8 cellular contexts compared by ENCODE assay signal in genomic region chr16:56931769-56932587, GRCh38. TPM values are rescaled to one million over a fixed set of nuclear protein-coding genes. Genes with fewer than 3 reads are reported as not detected.
A peak's percentile ranks its signal among the peaks of the same experiment; 100 is the strongest.
DNase-seq lines count a peak whose midpoint lies in the region; ATAC-seq, FAIRE-seq and TF ChIP-seq lines count a peak whose summit lies in the region.

Gene HERPUD1, plus strand, starts transcription at chr16:56932142. Its CDS starts 103 bp downstream, at chr16:56932245.

- FAIRE-seq in HepG2 (lab: Jason Lieb, UNC): peak; percentile 63

- H2AFZ ChIP-seq in HepG2 (ENCODE audit: low read length): no peak within 1 kb of the TSS

- H3K4me2 ChIP-seq in HepG2 (ENCODE audit: low read depth, low read length): peak within 1 kb of the TSS; percentile 94

- in situ Hi-C loops in HepG2 (cut with HindIII; ENCODE audit: extremely low pct_ligation_motif_present, low pct_unique_long_range_greater_than_20kb): no loop called here

- H3K27me3 Mint-ChIP-seq in dendritic cell treated with granulocyte-macrophage colony-stimulating factor and Interleukin-4, amounts not matched to agents 40 ng/mL and 50 ng/mL, for 4 days: no peaks in the 10 kb centered on the region

- peaks cover 44% of the 10 kb centered on the region for H3K36me3 Mint-ChIP-seq in dendritic cell treated with granulocyte-macrophage colony-stimulating factor and Interleukin-4, amounts not matched to agents 40 ng/mL and 50 ng/mL, for 4 days (ENCODE audit: low read depth)

- TF ChIP-seq RAD21 in HepG2 (CRISPR knock-in tag; IDR thresholded peaks at IDR 0.05): peak; percentile 81

- peak within 1 kb of the TSS; percentile 100 for H3K27ac Mint-ChIP-seq in dendritic cell treated with granulocyte-macrophage colony-stimulating factor and Interleukin-4, amounts not matched to agents 40 ng/mL and 50 ng/mL, for 4 days

- H3K4me1 Mint-ChIP-seq in dendritic cell treated with granulocyte-macrophage colony-stimulating factor and Interleukin-4, amounts not matched to agents 40 ng/mL and 50 ng/mL, for 4 days (ENCODE audit: low read depth): peaks cover 27% of the 10 kb centered on the region

- H3K27ac ChIP-seq in C4-2B (peak within 1 kb of the TSS; percentile 96), HepG2 (ENCODE audit: extremely low read length, insufficient read depth, low read length) (peak within 1 kb of the TSS; percentile 80)

- H3K36me3 ChIP-seq in HepG2 (replicated peaks in 1 of 2; ENCODE audit: control insufficient read depth in 1 of 2, insufficient read depth in 2 of 2, low read length in 2 of 2): peaks cover 4 to 30% of the 10 kb centered on the region in 2 experiments

- TF ChIP-seq EP300 in HepG2 (IDR thresholded peaks at IDR 0.05; ENCODE audit: low read depth in 2 of 2, low read length in 2 of 2): peak; percentile 55 to 78; a peak in 2 of 4 replicates
- TF ChIP-seq EP300 in HepG2 (CRISPR knock-in tag; IDR thresholded peaks at IDR 0.05; ENCODE audit: borderline replicate concordance): no peak; the same call in none of the 2 replicates

- WGBS in HepG2 (ENCODE audit: low lambda C conversion rate): 3% methylated on average over 6 of the region's 86 CpGs

- intact Hi-C loops in dendritic cell treated with granulocyte-macrophage colony-stimulating factor and Interleukin-4, amounts not matched to agents 40 ng/mL and 50 ng/mL, for 4 days (cut with micrococcal nuclease): loop anchor here (1.0 to 10.0 kb wide), 3 partner anchors 21 to 197 kb away; partner anchors contain the start of gene NUP93
- intact Hi-C loops in HepG2 (cut with micrococcal nuclease; ENCODE audit: unreplicated experiment): loop anchor here (1.0 to 5.0 kb wide), 3 partner anchors 10 to 120 kb away; no protein-coding TSS in a partner anchor

- peak within 1 kb of the TSS; percentile 95 for H3K9ac ChIP-seq in HepG2 (ENCODE audit: insufficient read depth, low read depth, low read length)

- no peak for TF ChIP-seq CTCF in C4-2B (conservative IDR thresholded peaks at IDR 0.05)
- peak; percentile 34 for TF ChIP-seq CTCF in HepG2 (CRISPR knock-in tag; IDR thresholded peaks at IDR 0.05)

- no TSS peak for BruUV-seq in HepG2 (replicated peaks; lab: Mats Ljungman, UMichigan)

- H3K9me3 Mint-ChIP-seq in dendritic cell treated with granulocyte-macrophage colony-stimulating factor and Interleukin-4, amounts not matched to agents 40 ng/mL and 50 ng/mL, for 4 days: no peaks in the 10 kb centered on the region

- peak; percentile 86 for ATAC-seq in GM19372 (IDR thresholded peaks at IDR 0.05; ENCODE audit: low read depth, unreplicated experiment)
- peak; percentile 64 for ATAC-seq in HG03558 (IDR thresholded peaks at IDR 0.05; ENCODE audit: extremely low read depth, unreplicated experiment)
- peak; percentile 93 for ATAC-seq in HepG2

- CTCF ChIA-PET in HepG2 (lab: Yijun Ruan, JAX; ENCODE audit: low intra/inter-chr PET ratio, low total read pairs): no interaction called here

- peaks cover 48% of the 10 kb centered on the region for H3K79me2 ChIP-seq in HepG2 (ENCODE audit: insufficient read depth, low read length)

- H4K20me1 ChIP-seq in HepG2 (ENCODE audit: insufficient read depth, low read length): peaks cover 45% of the 10 kb centered on the region

- TF ChIP-seq POLR2A in HepG2 (IDR thresholded peaks at IDR 0.05; ENCODE audit: insufficient read depth in 1 of 2, low read depth in 2 of 2, low read length in 2 of 2): peak; percentile 99

- peak; percentile 81 for DNase-seq in NCI-H748 treated with DMSO at 0.1 percent for 48 hours (lab: John Stamatoyannopoulos, UW)
- peak; percentile 98 to 99 for DNase-seq in activated CD4-positive, alpha-beta T cell treated with anti-CD3 and anti-CD28 coated beads, Interleukin-2, amount 50 U/mL, for 24 hours (ENCODE audit: low read depth in 1 of 2, low spot score in 1 of 2)
- DNase-seq in HepG2 (ENCODE audit: low spot score): peak; percentile 97
- peak; percentile 99 for DNase-seq in stimulated activated CD4-positive, alpha-beta T cell treated with anti-CD3 and anti-CD28 coated beads, Interleukin-4, amount 100 ng/mL, for 1 hour

- no peaks in the 10 kb centered on the region; a peak in 1 of 5 replicates for H3K27me3 ChIP-seq in HepG2 (ENCODE audit: control insufficient read depth in 1 of 2, insufficient read depth in 2 of 2, low read length in 2 of 2)

- peaks cover 45% of the 10 kb centered on the region for H3K4me1 ChIP-seq in HepG2 (ENCODE audit: insufficient read depth, low read length)

- peak within 1 kb of the TSS; percentile 93 to 97 (median 94) for H3K4me3 ChIP-seq in HepG2 (replicated peaks in 1 of 3; ENCODE audit: insufficient read depth in 1 of 3, low read depth in 2 of 3, low read length in 3 of 3)

- peak within 1 kb of the TSS; percentile 99 for H3K4me3 Mint-ChIP-seq in dendritic cell treated with granulocyte-macrophage colony-stimulating factor and Interleukin-4, amounts not matched to agents 40 ng/mL and 50 ng/mL, for 4 days

- POLR2A ChIA-PET in HepG2 (lab: Yijun Ruan, JAX): interaction anchor here (0.5 to 8.3 kb wide), 46 partner anchors 9 to 325 kb away, joined by 3 to 232 read pairs (median 4); partner anchors contain the start of genes MT2A and NLRC5

- H3K9me3 ChIP-seq in HepG2 (ENCODE audit: low read length): no peaks in the 10 kb centered on the region

TF ChIP-seq in HepG2, 621 proteins besides CTCF, POLR2A, EP300 and RAD21 (continues in another document):
- TF ChIP-seq HNRNPLL (IDR thresholded peaks at IDR 0.05; ENCODE audit: low read depth, low read length, poor library complexity, severe bottlenecking): peak; percentile 72
- TF ChIP-seq TOE1 (CRISPR knock-in tag; IDR thresholded peaks at IDR 0.05): peak; percentile 82; the same call in 1 of the 2 replicates
- TF ChIP-seq, protein P1, sequence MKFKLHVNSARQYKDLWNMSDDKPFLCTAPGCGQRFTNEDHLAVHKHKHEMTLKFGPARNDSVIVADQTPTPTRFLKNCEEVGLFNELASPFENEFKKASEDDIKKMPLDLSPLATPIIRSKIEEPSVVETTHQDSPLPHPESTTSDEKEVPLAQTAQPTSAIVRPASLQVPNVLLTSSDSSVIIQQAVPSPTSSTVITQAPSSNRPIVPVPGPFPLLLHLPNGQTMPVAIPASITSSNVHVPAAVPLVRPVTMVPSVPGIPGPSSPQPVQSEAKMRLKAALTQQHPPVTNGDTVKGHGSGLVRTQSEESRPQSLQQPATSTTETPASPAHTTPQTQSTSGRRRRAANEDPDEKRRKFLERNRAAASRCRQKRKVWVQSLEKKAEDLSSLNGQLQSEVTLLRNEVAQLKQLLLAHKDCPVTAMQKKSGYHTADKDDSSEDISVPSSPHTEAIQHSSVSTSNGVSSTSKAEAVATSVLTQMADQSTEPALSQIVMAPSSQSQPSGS (CRISPR knock-in tag; IDR thresholded peaks at IDR 0.05): peak; percentile 97
- TF ChIP-seq CSRNP1 (CRISPR knock-in tag; IDR thresholded peaks at IDR 0.05): peak; percentile 87
- no peak for TF ChIP-seq IKZF1 (IDR thresholded peaks at IDR 0.05)
- TF ChIP-seq ATM (IDR thresholded peaks at IDR 0.05; ENCODE audit: borderline replicate concordance): no peak
- peak; percentile 82 for TF ChIP-seq HDAC1 (CRISPR knock-in tag; IDR thresholded peaks at IDR 0.05)
- TF ChIP-seq, protein P2, sequence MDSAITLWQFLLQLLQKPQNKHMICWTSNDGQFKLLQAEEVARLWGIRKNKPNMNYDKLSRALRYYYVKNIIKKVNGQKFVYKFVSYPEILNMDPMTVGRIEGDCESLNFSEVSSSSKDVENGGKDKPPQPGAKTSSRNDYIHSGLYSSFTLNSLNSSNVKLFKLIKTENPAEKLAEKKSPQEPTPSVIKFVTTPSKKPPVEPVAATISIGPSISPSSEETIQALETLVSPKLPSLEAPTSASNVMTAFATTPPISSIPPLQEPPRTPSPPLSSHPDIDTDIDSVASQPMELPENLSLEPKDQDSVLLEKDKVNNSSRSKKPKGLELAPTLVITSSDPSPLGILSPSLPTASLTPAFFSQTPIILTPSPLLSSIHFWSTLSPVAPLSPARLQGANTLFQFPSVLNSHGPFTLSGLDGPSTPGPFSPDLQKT (CRISPR knock-in tag; IDR thresholded peaks at IDR 0.05; ENCODE audit: borderline replicate concordance): peak; percentile 37; the same call in 1 of the 2 replicates

RNA-seq across cellular contexts. Expression of gene HERPUD1, which starts in this region (rescaled TPM):
- total RNA-seq in HepG2 (2016; rRNA removed; fragmentation: Illumina TruSeq; extraction: Trizol): 65.3 and 96.2 TPM in 2 replicates
- 30.1 and 30.9 TPM in 2 replicates for total RNA-seq in HepG2 (2016; cell fraction: cytosol; rRNA removed; fragmentation: Illumina TruSeq; extraction: Trizol; ENCODE audit: low read depth)
- 63.9 and 93.3 TPM in 2 replicates for total RNA-seq in HepG2 (2016; cell fraction: insoluble cytoplasmic fraction; rRNA removed; fragmentation: Illumina TruSeq; extraction: Trizol)
- 64.8 and 86.4 TPM in 2 replicates for total RNA-seq in HepG2 (2016; cell fraction: membrane; rRNA removed; fragmentation: Illumina TruSeq; extraction: Trizol)
- 133 and 155 TPM in 2 replicates for total RNA-seq in HepG2 (2016; cell fraction: nucleus; rRNA removed; fragmentation: Illumina TruSeq; extraction: Trizol)
- 311 and 323 TPM in 2 replicates for polyA plus RNA-seq in HepG2 (2011; rRNA removed)
- 179 and 230 TPM in 2 replicates for polyA plus RNA-seq in HepG2 (2011; cell fraction: cytosol; rRNA removed)
- polyA plus RNA-seq in HepG2 (2011; cell fraction: nucleus; rRNA removed): 192 and 208 TPM in 2 replicates
- polyA plus RNA-seq in HepG2 (2012): 165 and 190 TPM in 2 replicates
- 33.0 and 44.6 TPM in 2 replicates for polyA plus RNA-seq in HepG2 (2016; cell fraction: cytosol; fragmentation: Illumina TruSeq; extraction: Trizol; ENCODE audit: low read depth)
- 80.1 and 93.2 TPM in 2 replicates for polyA plus RNA-seq in HepG2 (2016; cell fraction: insoluble cytoplasmic fraction; fragmentation: Illumina TruSeq; extraction: Trizol; ENCODE audit: low read depth)
- 58.1 and 78.2 TPM in 2 replicates for polyA plus RNA-seq in HepG2 (2016; cell fraction: membrane; fragmentation: Illumina TruSeq; extraction: Trizol; ENCODE audit: low read depth)
- 216 and 231 TPM in 2 replicates for polyA plus RNA-seq in HepG2 (2016; cell fraction: nucleus; fragmentation: Illumina TruSeq; extraction: Trizol; ENCODE audit: insufficient read depth, low read depth)
- polyA minus RNA-seq in HepG2 (2011; rRNA and poly(A)+ RNA removed; ENCODE audit: low replicate concordance): 206 and 472 TPM in 2 replicates
- 126 and 139 TPM in 2 replicates for polyA minus RNA-seq in HepG2 (2011; cell fraction: cytosol; rRNA and poly(A)+ RNA removed)
- polyA minus RNA-seq in HepG2 (2011; cell fraction: nucleus; rRNA and poly(A)+ RNA removed): 287 and 365 TPM in 2 replicates

Comparison
In these comparisons a context has a peak if more than half of its experiments do, and no peak if none do; other contexts are left out.
1. Peak in every context shown above with its lines: DNase-seq, ATAC-seq, H3K4me3 ChIP-seq and H3K27ac ChIP-seq.